8 cellular contexts compared by ENCODE assay signal in the genomic region with DNA sequence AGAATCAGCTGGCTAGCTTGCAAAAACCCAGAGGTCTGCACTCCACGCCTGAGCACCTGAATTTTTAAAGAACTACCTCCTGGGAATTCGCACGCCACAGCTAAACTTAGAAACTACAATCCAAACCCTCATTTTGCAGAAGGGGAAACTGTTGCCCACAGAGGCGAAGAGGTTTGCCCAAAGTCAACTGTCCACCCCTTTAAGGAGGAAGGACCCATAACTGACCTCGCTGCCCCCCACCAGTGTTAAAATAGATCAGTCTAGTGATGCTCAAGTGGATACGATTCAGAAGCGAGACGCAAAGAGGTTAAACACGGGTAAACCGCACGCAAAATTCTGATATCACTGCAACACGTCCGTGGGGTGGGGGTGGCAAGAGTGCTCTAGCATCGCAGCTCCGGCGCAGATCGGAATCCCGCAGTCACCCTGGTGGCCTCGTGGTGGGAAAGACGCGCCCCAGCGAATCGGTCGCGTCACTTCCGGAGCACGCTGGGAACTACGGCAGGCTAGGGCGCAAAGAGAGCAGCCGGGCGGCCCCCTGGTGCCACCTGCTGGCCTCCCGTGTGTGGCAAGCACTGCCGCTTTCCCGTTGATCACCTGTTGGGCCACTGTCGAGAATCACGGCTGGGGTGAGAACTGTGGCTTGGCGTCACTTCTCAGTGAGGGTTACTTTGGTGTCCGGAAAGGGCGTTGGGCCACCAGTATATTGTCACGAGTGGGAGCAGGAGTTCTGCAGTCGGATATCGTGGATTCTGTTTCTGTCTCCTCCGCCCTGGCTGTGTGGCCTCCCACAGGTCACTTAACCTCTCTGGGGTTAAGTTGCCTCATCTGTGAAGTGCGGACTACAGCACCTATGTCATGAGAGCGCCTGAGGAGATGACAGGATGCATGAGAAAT. TPM values are rescaled to one million over a fixed set of nuclear protein-coding genes. Genes with fewer than 3 reads are reported as not detected.
DNase-seq lines count a peak whose midpoint lies in the region; ATAC-seq, FAIRE-seq and TF ChIP-seq lines count a peak whose summit lies in the region.

Gene ALKBH2, minus strand, starts transcription at position 451 of the 897 bp plus-strand sequence. CDS start 686 bp downstream, outside the sequence.

- ATAC-seq in HG03460 (IDR thresholded peaks at IDR 0.05; ENCODE audit: unreplicated experiment) (peak; percentile 61), left lobe of liver (peak; percentile 81)

- H4K20me1 ChIP-seq in BLaER1, result 0 out of 2 replicates have a peak, but pooled peaks cover 5% of the 10 kb centered on the region

- FAIRE-seq in GM19239 (lab: Jason Lieb, UNC), result peak; percentile 96

- TF ChIP-seq CTCF in coronary artery (IDR thresholded peaks at IDR 0.05), result peak; percentile 94

- peak within 1 kb of the TSS; percentile 94 for H3K4me2 ChIP-seq in BLaER1

- H3K9ac ChIP-seq in BLaER1, result peak within 1 kb of the TSS; percentile 71

- H3K27ac ChIP-seq in BLaER1 (peak within 1 kb of the TSS; percentile 69), coronary artery (peak within 1 kb of the TSS; percentile 60 to 83)

- H3K9me3 Mint-ChIP-seq in activated CD4-positive, alpha-beta T cell treated with anti-CD3 and anti-CD28 coated beads, Interleukin-2, amount 10 ng/mL, durations not matched to agents 24 days and 14 days, result no peaks in the 10 kb centered on the region

- peaks cover 68% of the 10 kb centered on the region for H3K4me1 ChIP-seq in BLaER1

- H3K4me1 Mint-ChIP-seq in activated CD4-positive, alpha-beta T cell treated with anti-CD3 and anti-CD28 coated beads, Interleukin-2, amount 10 ng/mL, durations not matched to agents 24 days and 14 days, result peaks cover 40% of the 10 kb centered on the region

- H3K9me3 ChIP-seq in BLaER1, result no peaks in the 10 kb centered on the region

- H3K27me3 Mint-ChIP-seq in activated CD4-positive, alpha-beta T cell treated with anti-CD3 and anti-CD28 coated beads, Interleukin-2, amount 10 ng/mL, durations not matched to agents 24 days and 14 days, result no peaks in the 10 kb centered on the region

- peaks cover 34% of the 10 kb centered on the region for H3K36me3 ChIP-seq in BLaER1

- H3K27ac Mint-ChIP-seq in activated CD4-positive, alpha-beta T cell treated with anti-CD3 and anti-CD28 coated beads, Interleukin-2, amount 10 ng/mL, durations not matched to agents 24 days and 14 days, result peak within 1 kb of the TSS; percentile 84

- H3K4me3 ChIP-seq in BLaER1 (peak within 1 kb of the TSS; percentile 64), coronary artery (peak within 1 kb of the TSS; percentile 81)

- H3K36me3 Mint-ChIP-seq in activated CD4-positive, alpha-beta T cell treated with anti-CD3 and anti-CD28 coated beads, Interleukin-2, amount 10 ng/mL, durations not matched to agents 24 days and 14 days (ENCODE audit: low read depth), result peaks cover 25% of the 10 kb centered on the region

- peak within 1 kb of the TSS; percentile 82 for H3K4me3 Mint-ChIP-seq in activated CD4-positive, alpha-beta T cell treated with anti-CD3 and anti-CD28 coated beads, Interleukin-2, amount 10 ng/mL, durations not matched to agents 24 days and 14 days

- H3K27me3 ChIP-seq in BLaER1, result no peaks in the 10 kb centered on the region

- DNase-seq in GM19239 (ENCODE audit: insufficient read length, low spot score), result peak; percentile 86
- DNase-seq in NCI-H526 (lab: John Stamatoyannopoulos, UW), result peak; percentile 87 to 95
- peak; percentile 98 for DNase-seq in activated CD4-positive, alpha-beta T cell treated with anti-CD3 and anti-CD28 coated beads, Interleukin-2, amount 10 ng/mL, durations not matched to agents 24 days and 14 days
- peak; percentile 96 for DNase-seq in coronary artery (ENCODE audit: low spot score)
- DNase-seq in left lobe of liver (ENCODE audit: low spot score), result peak; percentile 94
- peak; percentile 93 for DNase-seq in stimulated activated CD4-positive, alpha-beta T cell treated with anti-CD3 and anti-CD28 coated beads, Interleukin-2, amount 100 ng/mL, for 4 hours (ENCODE audit: low read depth)

- intact Hi-C loops in activated CD4-positive, alpha-beta T cell treated with anti-CD3 and anti-CD28 coated beads, Interleukin-2, amount 10 ng/mL, durations not matched to agents 24 days and 14 days (cut with micrococcal nuclease), result loop anchor here (1.0 to 10.0 kb wide), 7 partner anchors 41 to 576 kb away; partner anchors contain the start of genes FICD and USP30

RNA-seq across cellular contexts. Expression of gene ALKBH2, which starts in this region (rescaled TPM):
- 44.8 and 46.2 TPM in 2 replicates for total RNA-seq in activated CD4-positive, alpha-beta T cell treated with anti-CD3 and anti-CD28 coated beads, Interleukin-2, amount 10 ng/mL, durations not matched to agents 24 days and 14 days
- total RNA-seq in left lobe of liver, result 11.5 TPM

Comparison
In these comparisons a context has a peak if more than half of its experiments do, and no peak if none do; other contexts are left out.
1. Peak in every context shown above with its lines: DNase-seq, ATAC-seq, H3K4me3 ChIP-seq and H3K27ac ChIP-seq.